11 cellular contexts compared by ENCODE assay signal in genomic region chr12:989051-989450, GRCh38. TPM values are rescaled to one million over a fixed set of nuclear protein-coding genes. Genes with fewer than 3 reads are reported as not detected.
DNase-seq lines count a peak whose midpoint lies in the region; ATAC-seq and TF ChIP-seq lines count a peak whose summit lies in the region.
"Had no signal": no experiment of that assay in that cellular context is flagged by ENCODE, and none has a peak within 500 bp of the region (broad histone marks: within the 10 kb centered on the region; RNA-seq: fewer than 3 reads in every experiment).

No MANE protein-coding gene starts in this region.

- no peaks in the 10 kb centered on the region for H3K36me3 ChIP-seq in SK-N-MC (ENCODE audit: insufficient read depth, low read length)
- no peaks in the 10 kb centered on the region for H3K36me3 ChIP-seq in gastroesophageal sphincter
- no peaks in the 10 kb centered on the region for H3K36me3 ChIP-seq in stomach smooth muscle (ENCODE audit: control insufficient read depth in 2 of 2, insufficient read depth in 2 of 2, low read length in 2 of 2)
- H3K36me3 ChIP-seq: thyroid gland had no signal

- no peak for DNase-seq in activated T-cell treated with anti-CD3 and anti-CD28 coated beads, Interleukin-2, amount 50 U/mL, for 4 hours
- DNase-seq in activated T-cell treated with anti-CD3 and anti-CD28 coated beads, Interleukin-2, amount 50 U/mL, for 1 hour = no peak
- DNase-seq in SK-N-MC (ENCODE audit: low read depth, low spot score) (no peak), hepatic stellate cell (ENCODE audit: low spot score) (no peak), GDM1 (lab: John Stamatoyannopoulos, UW) (no peak)
- DNase-seq: activated CD4-positive, CD25-positive, alpha-beta regulatory T cell treated with anti-CD3 and anti-CD28 coated beads, Interleukin-2, amount 50 U/mL, for 72 hours; stimulated activated CD4-positive, alpha-beta T cell treated with anti-CD3 and anti-CD28 coated beads, Interleukin-15, amount 100 ng/mL, for 24 hours had no signal

- H3K4me3 ChIP-seq in SK-N-MC (peak overlapping the region; percentile 89), gastroesophageal sphincter (no peak overlapping the region), stomach smooth muscle (ENCODE audit: low read length in 2 of 2) (peak overlapping the region; percentile 87 to 92)

- 53 to 60% methylated on average over 2 of the region's 2 CpGs for WGBS in gastroesophageal sphincter (ENCODE audit: low coverage in 1 of 2), 2 donors

- no peaks in the 10 kb centered on the region for H3K27me3 Mint-ChIP-seq in activated T-cell treated with anti-CD3 and anti-CD28 coated beads, Interleukin-2, amount 50 U/mL, for 4 hours (ENCODE audit: low read depth)

- H3K27ac ChIP-seq in SK-N-MC (peak overlapping the region; percentile 91), gastroesophageal sphincter (peak overlapping the region in 3 of 4 donors; percentile 93 to 97 (median 93)), stomach smooth muscle (ENCODE audit: low read length) (peak overlapping the region; percentile 98)

- H3K27me3 ChIP-seq in gastroesophageal sphincter = no peaks in the 10 kb centered on the region
- no peaks in the 10 kb centered on the region for H3K27me3 ChIP-seq in stomach smooth muscle (ENCODE audit: control insufficient read depth in 1 of 2, insufficient read depth in 2 of 2, low read length in 2 of 2)
- H3K27me3 ChIP-seq: thyroid gland had no signal

- no peak for ATAC-seq in activated T-cell treated with anti-CD3 and anti-CD28 coated beads, Interleukin-2, amount 50 U/mL, for 4 hours
- ATAC-seq in gastroesophageal sphincter (no peak), GM19035 (IDR thresholded peaks at IDR 0.05; ENCODE audit: unreplicated experiment) (no peak)

- H3K36me3 Mint-ChIP-seq in activated T-cell treated with anti-CD3 and anti-CD28 coated beads, Interleukin-2, amount 50 U/mL, for 4 hours (ENCODE audit: insufficient read depth) = no peaks in the 10 kb centered on the region

- no peak for TF ChIP-seq EP300 in gastroesophageal sphincter (IDR thresholded peaks at IDR 0.05)

- H3K9me3 Mint-ChIP-seq in activated T-cell treated with anti-CD3 and anti-CD28 coated beads, Interleukin-2, amount 50 U/mL, for 4 hours = no peaks in the 10 kb centered on the region

- H3K9ac ChIP-seq in SK-N-MC (ENCODE audit: insufficient read length) (peak overlapping the region; percentile 92), stomach smooth muscle (ENCODE audit: low read length in 2 of 2) (peak overlapping the region in 1 of 2 donors; percentile 97)

- peaks cover 39% of the 10 kb centered on the region for H3K4me1 Mint-ChIP-seq in activated T-cell treated with anti-CD3 and anti-CD28 coated beads, Interleukin-2, amount 50 U/mL, for 4 hours (ENCODE audit: low read depth)

- no peaks in the 10 kb centered on the region for H3K9me3 ChIP-seq in SK-N-MC (ENCODE audit: low read depth, low read length)
- no peaks in the 10 kb centered on the region for H3K9me3 ChIP-seq in gastroesophageal sphincter
- no peaks in the 10 kb centered on the region for H3K9me3 ChIP-seq in stomach smooth muscle (ENCODE audit: control insufficient read depth in 2 of 2, low read length in 2 of 2)
- H3K9me3 ChIP-seq: thyroid gland had no signal

- H3K4me3 Mint-ChIP-seq in activated T-cell treated with anti-CD3 and anti-CD28 coated beads, Interleukin-2, amount 50 U/mL, for 4 hours = peak overlapping the region; percentile 86

- H3K4me1 ChIP-seq in gastroesophageal sphincter (peaks cover 4 to 50% (median 12%) of the 10 kb centered on the region in 3 donors), stomach smooth muscle (ENCODE audit: control insufficient read depth, insufficient read depth, low read length) (peaks cover 18% of the 10 kb centered on the region)

- TF ChIP-seq POLR2A in gastroesophageal sphincter (IDR thresholded peaks at IDR 0.05) = no peak

- no peak for TF ChIP-seq CTCF in gastroesophageal sphincter (IDR thresholded peaks at IDR 0.05)

RNA-seq across cellular contexts. Expression of gene ERC1, which starts 2.0 kb away (rescaled TPM):
- 10 to 100 TPM; 18.7 to 21.9 (median 20.6) TPM for total RNA-seq in activated T-cell treated with anti-CD3 and anti-CD28 coated beads, Interleukin-2, amount 50 U/mL, for 4 hours
- 10 to 100 TPM; 38.3 to 80.2 (median 58.4) TPM for total RNA-seq in gastroesophageal sphincter

RNA-seq across cellular contexts. Expression of gene RAD52, which starts 39.6 kb away (rescaled TPM):
- total RNA-seq in activated T-cell treated with anti-CD3 and anti-CD28 coated beads, Interleukin-2, amount 50 U/mL, for 4 hours = 10 to 100 TPM in 2 of 3 donors, 1 to 10 TPM in 1; 8.0 to 12.1 (median 11.1) TPM
- 10 to 100 TPM in 3 of 4 donors, 1 to 10 TPM in 1; 10.0 to 17.7 (median 13.5) TPM for total RNA-seq in gastroesophageal sphincter

Comparison
In these comparisons a context has a peak if more than half of its experiments do, and no peak if none do; other contexts are left out.
1. H3K4me3 ChIP-seq: peak in SK-N-MC (single experiment) and stomach smooth muscle (2 of 2); none in gastroesophageal sphincter (0 of 2).
2. Peak in every context shown above with its lines, with median percentiles within 50 percentile points of each other: H3K27ac ChIP-seq.